24 cellular contexts compared by ENCODE assay signal in genomic region chr1:10936998-10937901, GRCh38.
DNase-seq lines count a peak whose midpoint lies in the region; ATAC-seq and TF ChIP-seq lines count a peak whose summit lies in the region.
"Had no signal": no experiment of that assay in that cellular context is flagged by ENCODE, and none has a peak within 500 bp of the region (broad histone marks: within the 10 kb centered on the region; RNA-seq: fewer than 3 reads in every experiment).

No MANE protein-coding gene starts in this region.

- H3K27me3 Mint-ChIP-seq in activated naive CD4-positive, alpha-beta T cell treated with anti-CD3 and anti-CD28 coated beads, Interleukin-2, amount 50 U/mL, for 24 hours: peaks cover 5% of the 10 kb centered on the region
- peaks cover 46% of the 10 kb centered on the region for H3K27me3 Mint-ChIP-seq in stimulated activated memory B cell treated with anti-CD40 and anti-IgM and Interleukin-4, amounts not matched to agents 10 μg/mL and 1 μg/mL and 100 μg/mL, for 72 hours

- peaks cover 43% of the 10 kb centered on the region for H3K4me1 Mint-ChIP-seq in activated naive CD4-positive, alpha-beta T cell treated with anti-CD3 and anti-CD28 coated beads, Interleukin-2, amount 50 U/mL, for 24 hours
- H3K4me1 Mint-ChIP-seq in stimulated activated memory B cell treated with anti-CD40 and anti-IgM and Interleukin-4, amounts not matched to agents 10 μg/mL and 1 μg/mL and 100 μg/mL, for 72 hours: peaks cover 26% of the 10 kb centered on the region

- peak overlapping the region; percentile 42 for H3K9ac ChIP-seq in Loucy (ENCODE audit: low read depth, low read length, poor library complexity, severe bottlenecking)

- H3K27ac Mint-ChIP-seq in activated naive CD4-positive, alpha-beta T cell treated with anti-CD3 and anti-CD28 coated beads, Interleukin-2, amount 50 U/mL, for 24 hours: peak overlapping the region; percentile 35
- no peak overlapping the region for H3K27ac Mint-ChIP-seq in stimulated activated memory B cell treated with anti-CD40 and anti-IgM and Interleukin-4, amounts not matched to agents 10 μg/mL and 1 μg/mL and 100 μg/mL, for 72 hours
- H3K27ac Mint-ChIP-seq: activated CD4-positive, alpha-beta memory T cell treated with anti-CD3 and anti-CD28 coated beads for 36 hours; nephron progenitor cell had no signal

- 33 to 68% (median 42%) methylated on average over 11 to 19 of the region's 19 CpGs for WGBS in stomach, 5 donors

- peak overlapping the region; percentile 24 for H3K4me3 ChIP-seq in Loucy (ENCODE audit: low read length, poor library complexity, severe bottlenecking)
- no peak overlapping the region for H3K4me3 ChIP-seq in stomach
- H3K4me3 ChIP-seq: cardiac muscle cell, heart left ventricle, left lung, sigmoid colon, uterus had no signal

- intact Hi-C loops in stomach (cut with DNase I; ENCODE audit: low total_unique reads): no loop called here

- H3K9me3 Mint-ChIP-seq in activated naive CD4-positive, alpha-beta T cell treated with anti-CD3 and anti-CD28 coated beads, Interleukin-2, amount 50 U/mL, for 24 hours: no peaks in the 10 kb centered on the region
- H3K9me3 Mint-ChIP-seq in stimulated activated memory B cell treated with anti-CD40 and anti-IgM and Interleukin-4, amounts not matched to agents 10 μg/mL and 1 μg/mL and 100 μg/mL, for 72 hours: no peaks in the 10 kb centered on the region
- H3K9me3 Mint-ChIP-seq: activated CD4-positive, alpha-beta memory T cell treated with anti-CD3 and anti-CD28 coated beads for 36 hours; nephron progenitor cell had no signal

- peaks cover 12% of the 10 kb centered on the region; the same call in 1 of the 2 replicates for H3F3A ChIP-seq in Loucy (ENCODE audit: low read depth)

- no peak for DNase-seq in activated naive CD4-positive, alpha-beta T cell treated with Interleukin-2 at 50 U/mL for 16 hours
- DNase-seq in islet precursor cell (peak; percentile 48), stomach (peak; percentile 79), activated gamma-delta T cell treated with Interleukin-2 at 50 U/mL for 16 hours (no peak)
- DNase-seq: activated CD4-positive, alpha-beta memory T cell treated with anti-CD3 and anti-CD28 coated beads for 36 hours; activated T-cell treated with anti-CD3 and anti-CD28 coated beads for 4 hours; anterior cingulate cortex; C1 segment of cervical spinal cord; GDM1; NCI-H1048; NCI-H2107; NCI-H524 treated with DMSO at 0.1 percent for 48 hours; nephron progenitor cell; sigmoid colon; T-helper 9 cell; uterus had no signal

- H3K9me3 ChIP-seq in Loucy (ENCODE audit: insufficient read depth, low read depth, low read length) (no peaks in the 10 kb centered on the region), stomach (no peaks in the 10 kb centered on the region)
- H3K9me3 ChIP-seq: heart left ventricle, left lung, sigmoid colon, uterus had no signal

- no peaks in the 10 kb centered on the region for H3K9me2 ChIP-seq in Loucy (replicated peaks; ENCODE audit: low read depth, low read length)

- no peak for ATAC-seq in GM19452 (IDR thresholded peaks at IDR 0.05; ENCODE audit: unreplicated experiment)
- ATAC-seq in stimulated activated memory B cell treated with anti-CD40 and anti-IgM and Interleukin-4, amounts not matched to agents 10 μg/mL and 1 μg/mL and 100 μg/mL, for 72 hours: no peak
- ATAC-seq: heart left ventricle, left lung, SK-N-SH treated with all-trans-retinoic acid at 6 μM for 48 hours had no signal

- no peak for TF ChIP-seq CTCF in Loucy (conservative IDR thresholded peaks at IDR 0.05; ENCODE audit: low read length)
- no peak for TF ChIP-seq CTCF in stomach (IDR thresholded peaks at IDR 0.05)

- peak overlapping the region; percentile 51 for H3K4me2 ChIP-seq in Loucy (ENCODE audit: low read depth, low read length, poor library complexity, severe bottlenecking)

- H4K20me1 ChIP-seq in Loucy (ENCODE audit: insufficient read depth, low read length, poor library complexity, severe bottlenecking): no peaks in the 10 kb centered on the region

- H3K79me2 ChIP-seq in Loucy (ENCODE audit: insufficient read depth, low read length): peaks cover 13% of the 10 kb centered on the region; the same call in 1 of the 2 replicates

- H3K27ac ChIP-seq in stomach: peak overlapping the region in 1 of 5 donors; percentile 50
- H3K27ac ChIP-seq: cardiac muscle cell, heart left ventricle, left lung, sigmoid colon, uterus had no signal

- H3K27me3 ChIP-seq in Loucy (ENCODE audit: insufficient read depth, low read length, poor library complexity, severe bottlenecking) (no peaks in the 10 kb centered on the region), stomach (peaks cover 0 to 29% (median 0%) of the 10 kb centered on the region in 3 donors)
- H3K27me3 ChIP-seq: cardiac muscle cell, uterus had no signal

- TF ChIP-seq EP300 in stomach (IDR thresholded peaks at IDR 0.05): no peak

- H3K4me3 Mint-ChIP-seq in activated naive CD4-positive, alpha-beta T cell treated with anti-CD3 and anti-CD28 coated beads, Interleukin-2, amount 50 U/mL, for 24 hours: no peak overlapping the region
- H3K4me3 Mint-ChIP-seq in stimulated activated memory B cell treated with anti-CD40 and anti-IgM and Interleukin-4, amounts not matched to agents 10 μg/mL and 1 μg/mL and 100 μg/mL, for 72 hours: no peak overlapping the region
- H3K4me3 Mint-ChIP-seq: activated CD4-positive, alpha-beta memory T cell treated with anti-CD3 and anti-CD28 coated beads for 36 hours; nephron progenitor cell had no signal

- H2AFZ ChIP-seq in Loucy (ENCODE audit: low read length): no peak overlapping the region

- H3K4me1 ChIP-seq in Loucy (ENCODE audit: insufficient read depth, low read length, poor library complexity, severe bottlenecking): peaks cover 68% of the 10 kb centered on the region
- peaks cover 5 to 17% (median 14%) of the 10 kb centered on the region in 4 donors for H3K4me1 ChIP-seq in stomach

- no peaks in the 10 kb centered on the region for H3K36me3 Mint-ChIP-seq in activated naive CD4-positive, alpha-beta T cell treated with anti-CD3 and anti-CD28 coated beads, Interleukin-2, amount 50 U/mL, for 24 hours
- no peaks in the 10 kb centered on the region for H3K36me3 Mint-ChIP-seq in stimulated activated memory B cell treated with anti-CD40 and anti-IgM and Interleukin-4, amounts not matched to agents 10 μg/mL and 1 μg/mL and 100 μg/mL, for 72 hours
- H3K36me3 Mint-ChIP-seq: activated CD4-positive, alpha-beta memory T cell treated with anti-CD3 and anti-CD28 coated beads for 36 hours had no signal

- H3K36me3 ChIP-seq in Loucy (ENCODE audit: insufficient read depth, low read length) (no peaks in the 10 kb centered on the region), stomach (no peaks in the 10 kb centered on the region)
- H3K36me3 ChIP-seq: cardiac muscle cell, heart left ventricle, left lung, sigmoid colon, uterus had no signal

- no peak for TF ChIP-seq POLR2A in stomach (IDR thresholded peaks at IDR 0.05)

Comparison
In these comparisons a context has a peak if more than half of its experiments do, and no peak if none do; other contexts are left out.
1. DNase-seq: peak in islet precursor cell (single experiment) and stomach (single experiment); none in activated naive CD4-positive, alpha-beta T cell treated with Interleukin-2 at 50 U/mL for 16 hours (single experiment) and activated gamma-delta T cell treated with Interleukin-2 at 50 U/mL for 16 hours (single experiment).